Comparison of ENCODE assay signal across 3 cellular contexts in genomic region chr12:131452444-131452860, GRCh38.
TF ChIP-seq lines count a peak whose summit lies in the region.

No MANE protein-coding gene starts in this region.

TF ChIP-seq in SK-N-SH, 30 proteins besides CTCF, POLR2A, EP300 and RAD21 (continued from another document):
- no peak for TF ChIP-seq NRF1 (IDR thresholded peaks at IDR 0.05; ENCODE audit: low read depth, low read length)
- no peak for TF ChIP-seq IRF3 (IDR thresholded peaks at IDR 0.05; ENCODE audit: low read depth, low read length)
- no peak for TF ChIP-seq SMC3 (IDR thresholded peaks at IDR 0.05; ENCODE audit: low read depth, low read length)
- TF ChIP-seq MEF2A (IDR thresholded peaks at IDR 0.05; ENCODE audit: borderline replicate concordance, low read depth), result no peak
- TF ChIP-seq FOXM1 (IDR thresholded peaks at IDR 0.05; ENCODE audit: low read depth), result no peak
- no peak for TF ChIP-seq GATA2 (CRISPR knock-in tag; IDR thresholded peaks at IDR 0.05)
- no peak for TF ChIP-seq REST (IDR thresholded peaks at IDR 0.05; ENCODE audit: low read depth, low read length)
- no peak for TF ChIP-seq CHD2 (IDR thresholded peaks at IDR 0.05; ENCODE audit: low read length, partially characterized antibody)
- no peak for TF ChIP-seq YY1 (IDR thresholded peaks at IDR 0.05; ENCODE audit: low read depth)
- TF ChIP-seq ELF1 (IDR thresholded peaks at IDR 0.05), result no peak
- no peak for TF ChIP-seq RFX5 (IDR thresholded peaks at IDR 0.05; ENCODE audit: low read length)
- TF ChIP-seq ZBTB33 (IDR thresholded peaks at IDR 0.05; ENCODE audit: borderline replicate concordance, low read depth), result no peak
- no peak for TF ChIP-seq RXRA (IDR thresholded peaks at IDR 0.05; ENCODE audit: borderline replicate concordance, low read depth)

TF ChIP-seq in SK-N-SH treated with all-trans-retinoic acid at 6 μM for 48 hours, 23 proteins besides CTCF, POLR2A, EP300 and RAD21 (continued from another document):
- TF ChIP-seq, protein P1, sequence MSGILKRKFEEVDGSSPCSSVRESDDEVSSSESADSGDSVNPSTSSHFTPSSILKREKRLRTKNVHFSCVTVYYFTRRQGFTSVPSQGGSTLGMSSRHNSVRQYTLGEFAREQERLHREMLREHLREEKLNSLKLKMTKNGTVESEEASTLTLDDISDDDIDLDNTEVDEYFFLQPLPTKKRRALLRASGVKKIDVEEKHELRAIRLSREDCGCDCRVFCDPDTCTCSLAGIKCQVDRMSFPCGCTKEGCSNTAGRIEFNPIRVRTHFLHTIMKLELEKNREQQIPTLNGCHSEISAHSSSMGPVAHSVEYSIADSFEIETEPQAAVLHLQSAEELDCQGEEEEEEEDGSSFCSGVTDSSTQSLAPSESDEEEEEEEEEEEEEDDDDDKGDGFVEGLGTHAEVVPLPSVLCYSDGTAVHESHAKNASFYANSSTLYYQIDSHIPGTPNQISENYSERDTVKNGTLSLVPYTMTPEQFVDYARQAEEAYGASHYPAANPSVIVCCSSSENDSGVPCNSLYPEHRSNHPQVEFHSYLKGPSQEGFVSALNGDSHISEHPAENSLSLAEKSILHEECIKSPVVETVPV (CRISPR knock-in tag; IDR thresholded peaks at IDR 0.05), result no peak
- no peak for TF ChIP-seq ZNF565 (CRISPR knock-in tag; conservative IDR thresholded peaks at IDR 0.05; ENCODE audit: low read depth)
- TF ChIP-seq, protein P2, sequence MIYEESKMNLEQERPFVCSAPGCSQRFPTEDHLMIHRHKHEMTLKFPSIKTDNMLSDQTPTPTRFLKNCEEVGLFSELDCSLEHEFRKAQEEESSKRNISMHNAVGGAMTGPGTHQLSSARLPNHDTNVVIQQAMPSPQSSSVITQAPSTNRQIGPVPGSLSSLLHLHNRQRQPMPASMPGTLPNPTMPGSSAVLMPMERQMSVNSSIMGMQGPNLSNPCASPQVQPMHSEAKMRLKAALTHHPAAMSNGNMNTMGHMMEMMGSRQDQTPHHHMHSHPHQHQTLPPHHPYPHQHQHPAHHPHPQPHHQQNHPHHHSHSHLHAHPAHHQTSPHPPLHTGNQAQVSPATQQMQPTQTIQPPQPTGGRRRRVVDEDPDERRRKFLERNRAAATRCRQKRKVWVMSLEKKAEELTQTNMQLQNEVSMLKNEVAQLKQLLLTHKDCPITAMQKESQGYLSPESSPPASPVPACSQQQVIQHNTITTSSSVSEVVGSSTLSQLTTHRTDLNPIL (CRISPR knock-in tag; IDR thresholded peaks at IDR 0.05; ENCODE audit: low read depth), result no peak

TF ChIP-seq in H1, 55 proteins besides CTCF, POLR2A, EP300 and RAD21 (continued from another document):
- no peak for TF ChIP-seq CBX8 (IDR thresholded peaks at IDR 0.05; ENCODE audit: borderline replicate concordance, low read depth, low read length)
- TF ChIP-seq CHD2 (IDR thresholded peaks at IDR 0.05; ENCODE audit: low read length), result no peak
- TF ChIP-seq SP4 (IDR thresholded peaks at IDR 0.05; ENCODE audit: low read length), result no peak
- TF ChIP-seq KDM1A (IDR thresholded peaks at IDR 0.05; ENCODE audit: borderline replicate concordance, low read length), result peak; percentile 40; the same call in 1 of the 2 replicates
- no peak for TF ChIP-seq CBX5 (IDR thresholded peaks at IDR 0.05; ENCODE audit: low read depth, low read length)
- no peak for TF ChIP-seq RBBP5 (IDR thresholded peaks at IDR 0.05; ENCODE audit: borderline replicate concordance, low read depth, low read length)
- TF ChIP-seq ASH2L (IDR thresholded peaks at IDR 0.05; ENCODE audit: low read length), result no peak
- TF ChIP-seq GABPA (IDR thresholded peaks at IDR 0.05; ENCODE audit: borderline replicate concordance, insufficient read depth, low read length), result peak; percentile 54; the same call in 1 of the 2 replicates
- no peak for TF ChIP-seq ZNF274 (IDR thresholded peaks at IDR 0.05; ENCODE audit: borderline replicate concordance, extremely low read depth, low read length)
- no peak for TF ChIP-seq BACH1 (IDR thresholded peaks at IDR 0.05; ENCODE audit: low read length)
- TF ChIP-seq SAP30 (IDR thresholded peaks at IDR 0.05; ENCODE audit: insufficient read depth, insufficient replicate concordance, low read length), result no peak
- TF ChIP-seq, protein P3, sequence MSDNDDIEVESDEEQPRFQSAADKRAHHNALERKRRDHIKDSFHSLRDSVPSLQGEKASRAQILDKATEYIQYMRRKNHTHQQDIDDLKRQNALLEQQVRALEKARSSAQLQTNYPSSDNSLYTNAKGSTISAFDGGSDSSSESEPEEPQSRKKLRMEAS (IDR thresholded peaks at IDR 0.05), result no peak
- no peak for TF ChIP-seq PHF8 (conservative IDR thresholded peaks at IDR 0.05; ENCODE audit: low read depth, low read length)
- TF ChIP-seq KDM4A (IDR thresholded peaks at IDR 0.05; ENCODE audit: low read depth, low read length, severe bottlenecking), result no peak
- TF ChIP-seq CTBP2 (IDR thresholded peaks at IDR 0.05; ENCODE audit: borderline replicate concordance, insufficient read depth, insufficient read length, low read length), result no peak
- TF ChIP-seq JUND (IDR thresholded peaks at IDR 0.05; ENCODE audit: low read length), result no peak
- no peak for TF ChIP-seq TBP (IDR thresholded peaks at IDR 0.05; ENCODE audit: low read depth, low read length)
- no peak for TF ChIP-seq TAF1 (IDR thresholded peaks at IDR 0.05; ENCODE audit: low read depth, low read length)
- TF ChIP-seq TAF7 (optimal IDR thresholded peaks at IDR 0.05; ENCODE audit: borderline replicate concordance, low read depth, low read length), result no peak
- 0 out of 4 replicates have a peak, but pooled peaks of 1 of the 2 experiments have one; percentile 17 for TF ChIP-seq HDAC2 (IDR thresholded peaks at IDR 0.05; ENCODE audit: borderline replicate concordance in 1 of 2, low read depth in 2 of 2, low read length in 2 of 2)
- no peak for TF ChIP-seq MAFK (IDR thresholded peaks at IDR 0.05; ENCODE audit: low read depth, low read length)
- no peak for TF ChIP-seq SP2 (IDR thresholded peaks at IDR 0.05; ENCODE audit: low read length)
- no peak for TF ChIP-seq RXRA (IDR thresholded peaks at IDR 0.05; ENCODE audit: insufficient read depth, low read depth, low read length)
- no peak for TF ChIP-seq CEBPB (IDR thresholded peaks at IDR 0.05; ENCODE audit: low read depth, low read length)
- TF ChIP-seq BRCA1 (IDR thresholded peaks at IDR 0.05; ENCODE audit: low read depth, low read length), result no peak
- 0 out of 2 replicates have a peak, but pooled peaks have one; percentile 1 for TF ChIP-seq SRF (IDR thresholded peaks at IDR 0.05; ENCODE audit: low read depth, low read length)
- TF ChIP-seq YY1 (IDR thresholded peaks at IDR 0.05; ENCODE audit: low read depth, low read length), result 0 out of 2 replicates have a peak, but pooled peaks have one; percentile 6
- no peak for TF ChIP-seq NANOG (IDR thresholded peaks at IDR 0.05; ENCODE audit: insufficient read depth, low read depth, low read length, poor library complexity, severe bottlenecking)
- no peak for TF ChIP-seq HDAC6 (IDR thresholded peaks at IDR 0.05; ENCODE audit: low read depth, low read length)
- TF ChIP-seq EZH2 (IDR thresholded peaks at IDR 0.05; ENCODE audit: low read depth, low read length, severe bottlenecking), result no peak
- TF ChIP-seq EGR1 (IDR thresholded peaks at IDR 0.05; ENCODE audit: borderline replicate concordance, low read depth, low read length), result peak; percentile 55; the same call in 1 of the 2 replicates
- TF ChIP-seq SUZ12 (IDR thresholded peaks at IDR 0.05; ENCODE audit: low read length), result no peak
TF ChIP-seq in H1: peak in this region for 6.
